In the genomic region with DNA sequence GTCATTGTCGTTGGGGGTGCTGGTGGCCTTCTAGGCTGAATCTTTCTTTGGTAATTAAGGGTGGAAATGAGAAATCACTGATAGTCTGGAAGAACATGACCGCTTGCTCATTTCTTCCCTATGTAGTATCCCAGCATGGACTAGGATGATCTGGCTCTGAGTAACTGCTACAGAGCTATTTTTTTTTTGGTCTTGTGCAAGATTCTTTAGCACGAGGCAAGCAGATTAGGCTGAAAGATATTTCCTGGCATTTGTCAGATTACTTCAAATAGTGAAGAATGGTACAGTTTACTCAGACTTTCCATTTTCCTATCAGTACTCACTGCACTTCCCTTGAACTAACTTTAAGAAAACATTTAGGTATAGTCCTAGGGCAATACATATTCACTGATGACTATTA, we compare ENCODE assay signal across 11 cellular contexts.
DNase-seq lines count a peak whose midpoint lies in the region; ATAC-seq and TF ChIP-seq lines count a peak whose summit lies in the region.
"Had no signal": no experiment of that assay in that cellular context is flagged by ENCODE, and none has a peak within 500 bp of the region (broad histone marks: within the 10 kb centered on the region; RNA-seq: fewer than 3 reads in every experiment).

No MANE protein-coding gene starts in this region.

- TF ChIP-seq CTCF in RWPE1 (conservative IDR thresholded peaks at IDR 0.05; ENCODE audit: low read depth): no peak

- DNase-seq in GM04504 (ENCODE audit: low read depth) (peak; percentile 63), RWPE1 (ENCODE audit: low spot score) (peak; percentile 8), fibroblast of peridontal ligament (ENCODE audit: extremely low read depth) (peak; percentile 91), skeletal muscle cell (ENCODE audit: low read depth) (peak; percentile 56), superior temporal gyrus (ENCODE audit: extremely low spot score) (no peak), NCI-H510A treated with DMSO at 0.1 percent for 48 hours (lab: John Stamatoyannopoulos, UW) (no peak)
- DNase-seq: caudate nucleus, erythroblast, substantia nigra had no signal

- no peak overlapping the region for H3K27ac ChIP-seq in RWPE1
- H3K27ac ChIP-seq: right atrium auricular region had no signal

- POLR2A ChIA-PET in RWPE1 (lab: Yijun Ruan, JAX; ENCODE audit: low non-redundant PET): no interaction called here

- ATAC-seq in HG02884 (IDR thresholded peaks at IDR 0.05; ENCODE audit: unreplicated experiment): no peak

- no peak overlapping the region for H3K4me3 ChIP-seq in skeletal muscle cell (ENCODE audit: low read depth, low read length)
- H3K4me3 ChIP-seq: right atrium auricular region had no signal

- CTCF ChIA-PET in RWPE1 (lab: Yijun Ruan, JAX): interaction anchor here (0.6 kb wide), 1 partner anchor 52 kb away, joined by 3 read pairs; no protein-coding TSS in a partner anchor

Comparison
In these comparisons a context has a peak if more than half of its experiments do, and no peak if none do; other contexts are left out.
1. DNase-seq: peak in GM04504 (single experiment), RWPE1 (single experiment), fibroblast of peridontal ligament (single experiment) and skeletal muscle cell (single experiment); none in superior temporal gyrus (single experiment) and NCI-H510A treated with DMSO at 0.1 percent for 48 hours (single experiment).